ENCODE assay signal across 24 cellular contexts in the genomic region with DNA sequence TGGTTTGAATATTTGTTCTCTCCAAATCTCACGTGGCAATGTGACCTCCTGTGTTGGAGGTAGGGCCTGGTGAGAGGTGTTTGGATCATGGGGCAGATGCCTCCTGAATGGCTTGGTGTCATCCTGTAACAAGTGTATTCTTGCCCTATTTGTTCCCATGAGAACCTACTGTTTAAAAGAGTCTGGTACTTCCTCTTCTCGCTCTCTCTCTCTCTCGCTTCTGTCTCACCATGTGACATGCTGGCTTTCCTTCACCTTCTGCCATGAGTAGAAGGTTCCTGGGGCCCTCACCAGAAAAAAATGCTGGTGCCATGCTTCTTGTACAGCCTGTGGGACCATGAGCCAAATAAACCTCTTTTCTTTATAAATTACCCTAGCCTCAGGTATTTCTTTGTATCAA. TPM values are rescaled to one million over a fixed set of nuclear protein-coding genes. Genes with fewer than 3 reads are reported as not detected.
DNase-seq lines count a peak whose midpoint lies in the region; ATAC-seq and TF ChIP-seq lines count a peak whose summit lies in the region.
"Had no signal": no experiment of that assay in that cellular context is flagged by ENCODE, and none has a peak within 500 bp of the region (broad histone marks: within the 10 kb centered on the region; RNA-seq: fewer than 3 reads in every experiment).

No MANE protein-coding gene starts in this region.

- DNase-seq in HL-60 (ENCODE audit: low read depth in 1 of 2, low spot score in 1 of 2) (peak in 1 of 2 experiments; percentile 79), OCI-M1 (lab: John Stamatoyannopoulos, UW) (peak; percentile 43), naive B cell (no peak), SK-N-DZ (ENCODE audit: low spot score) (no peak), NCI-H2029 (lab: John Stamatoyannopoulos, UW) (no peak), right cardiac atrium (no peak)
- DNase-seq: activated CD4-positive, alpha-beta T cell treated with anti-CD3 and anti-CD28 coated beads for 36 hours; activated naive CD4-positive, alpha-beta T cell treated with anti-CD3 and anti-CD28 coated beads, Interleukin-2, amount 10 ng/mL, durations not matched to agents 7 days and 5 days; activated T-cell treated with anti-CD3 and anti-CD28 coated beads, Interleukin-2, amount 50 U/mL, for 48 hours; aorta; central memory CD4-positive, alpha-beta T cell; COR-L47; dorsolateral prefrontal cortex; left ventricle myocardium superior; NCI-H1436; NCI-H2171 treated with DMSO at 0.1 percent for 48 hours; NCI-H69; stimulated activated naive CD8-positive, alpha-beta T cell treated with anti-CD3 and anti-CD28 coated beads, Interleukin-15, Interleukin-2, amounts not matched to agents 100 U/mL and 50 U/mL, for 24 hours; T-helper 9 cell; thyroid gland had no signal

- peaks cover 6 to 7% (median 6%) of the 10 kb centered on the region in 3 donors for H3K4me1 Mint-ChIP-seq in naive B cell
- H3K4me1 Mint-ChIP-seq: activated naive CD4-positive, alpha-beta T cell treated with anti-CD3 and anti-CD28 coated beads, Interleukin-2, amount 10 ng/mL, durations not matched to agents 7 days and 5 days had no signal

- H3K27ac Mint-ChIP-seq in naive B cell, result peak overlapping the region in 2 of 6 donors; percentile 52 to 74
- H3K27ac Mint-ChIP-seq: activated CD4-positive, alpha-beta T cell treated with anti-CD3 and anti-CD28 coated beads for 36 hours; activated naive CD4-positive, alpha-beta T cell treated with anti-CD3 and anti-CD28 coated beads, Interleukin-2, amount 10 ng/mL, durations not matched to agents 7 days and 5 days had no signal

- no peaks in the 10 kb centered on the region for H3K4me1 ChIP-seq in right cardiac atrium (ENCODE audit: control insufficient read depth, insufficient read depth, low read length)
- H3K4me1 ChIP-seq: prostate gland, thyroid gland had no signal

- TF ChIP-seq CTCF in HL-60 (IDR thresholded peaks at IDR 0.05; ENCODE audit: insufficient read depth, low read length), result no peak

- intact Hi-C loops in right cardiac atrium (cut with DNase I), result no loop called here

- ATAC-seq in GM18502 (IDR thresholded peaks at IDR 0.05; ENCODE audit: poor library complexity, unreplicated experiment), result peak; percentile 59
- peak; percentile 47 to 77 for ATAC-seq in naive B cell (ENCODE audit: low read depth in 2 of 2)
- no peak for ATAC-seq in right cardiac atrium
- ATAC-seq: activated CD4-positive, alpha-beta T cell treated with anti-CD3 and anti-CD28 coated beads for 36 hours; left ventricle myocardium superior; Panc1; stimulated activated naive CD8-positive, alpha-beta T cell treated with anti-CD3 and anti-CD28 coated beads, Interleukin-15, Interleukin-2, amounts not matched to agents 100 U/mL and 50 U/mL, for 24 hours had no signal

- WGBS in right cardiac atrium, result 85% methylated on average over 3 of the region's 3 CpGs

- no peaks in the 10 kb centered on the region for H3K9me3 Mint-ChIP-seq in naive B cell
- H3K9me3 Mint-ChIP-seq: activated naive CD4-positive, alpha-beta T cell treated with anti-CD3 and anti-CD28 coated beads, Interleukin-2, amount 10 ng/mL, durations not matched to agents 7 days and 5 days had no signal

- H3K36me3 Mint-ChIP-seq in naive B cell, result no peaks in the 10 kb centered on the region
- H3K36me3 Mint-ChIP-seq: activated naive CD4-positive, alpha-beta T cell treated with anti-CD3 and anti-CD28 coated beads, Interleukin-2, amount 10 ng/mL, durations not matched to agents 7 days and 5 days had no signal

- H3K9me3 ChIP-seq in right cardiac atrium (ENCODE audit: control insufficient read depth, low read length), result no peaks in the 10 kb centered on the region
- H3K9me3 ChIP-seq: prostate gland, thyroid gland had no signal

- H3K4me3 ChIP-seq in HL-60 (replicated peaks; ENCODE audit: insufficient read depth, low read length), result no peak overlapping the region
- no peak overlapping the region for H3K4me3 ChIP-seq in right cardiac atrium (ENCODE audit: low read length)
- H3K4me3 ChIP-seq: dorsolateral prefrontal cortex, hepatocyte, prostate gland, thyroid gland had no signal

- H3K27ac ChIP-seq in HL-60 (replicated peaks), result peak overlapping the region; percentile 62
- H3K27ac ChIP-seq in right cardiac atrium (ENCODE audit: low read length), result no peak overlapping the region
- H3K27ac ChIP-seq: dorsolateral prefrontal cortex, hepatocyte, prostate gland, thyroid gland had no signal

- H3K27me3 ChIP-seq in HL-60 (ENCODE audit: insufficient read depth, poor library complexity, severe bottlenecking) (no peaks in the 10 kb centered on the region), right cardiac atrium (ENCODE audit: control insufficient read depth, insufficient read depth) (no peaks in the 10 kb centered on the region)
- H3K27me3 ChIP-seq: dorsolateral prefrontal cortex, hepatocyte, thyroid gland had no signal

- H3K4me3 Mint-ChIP-seq in naive B cell, result no peak overlapping the region
- H3K4me3 Mint-ChIP-seq: activated CD4-positive, alpha-beta T cell treated with anti-CD3 and anti-CD28 coated beads for 36 hours; activated naive CD4-positive, alpha-beta T cell treated with anti-CD3 and anti-CD28 coated beads, Interleukin-2, amount 10 ng/mL, durations not matched to agents 7 days and 5 days had no signal

- H3K27me3 Mint-ChIP-seq in naive B cell, result no peaks in the 10 kb centered on the region
- H3K27me3 Mint-ChIP-seq: activated CD4-positive, alpha-beta T cell treated with anti-CD3 and anti-CD28 coated beads for 36 hours; activated naive CD4-positive, alpha-beta T cell treated with anti-CD3 and anti-CD28 coated beads, Interleukin-2, amount 10 ng/mL, durations not matched to agents 7 days and 5 days had no signal

RNA-seq across cellular contexts. Expression of a gene that starts 8.4 kb away (rescaled TPM):
- 10 to 100 TPM in 2 of 6 donors, 1 to 10 TPM in 4; 4.9 to 15.5 (median 8.8) TPM for polyA plus RNA-seq in naive B cell (ENCODE audit: low read depth in 6 of 6)
- 44.3 and 47.0 TPM in 2 replicates for polyA plus RNA-seq in SK-N-DZ (2014; cell fraction: cytosol; rRNA removed)
- 399 and 504 TPM in 2 replicates for polyA plus RNA-seq in SK-N-DZ (2014; cell fraction: nucleus; rRNA removed)
- total RNA-seq in right cardiac atrium, result 10 to 100 TPM; 12.2 to 19.7 (median 16.1) TPM
- 9.3 TPM for polyA plus RNA-seq in right cardiac atrium

RNA-seq across cellular contexts. Expression of a gene that starts 52.2 kb away (rescaled TPM):
- polyA plus RNA-seq in naive B cell (ENCODE audit: low read depth in 6 of 6) (1 to 10 TPM in 5 of 6 donors, not detected in 1; 1.2 to 1.9 (median 1.6) TPM), right cardiac atrium (5.8 TPM)
- polyA plus RNA-seq in SK-N-DZ (2014; cell fraction: cytosol; rRNA removed), result 2.1 and 5.2 TPM in 2 replicates
- polyA plus RNA-seq in SK-N-DZ (2014; cell fraction: nucleus; rRNA removed), result 8.7 and 16.8 TPM in 2 replicates
- total RNA-seq in right cardiac atrium, result 10 to 100 TPM; 13.4 to 16.9 (median 16.0) TPM

Comparison
In these comparisons a context has a peak if more than half of its experiments do, and no peak if none do; other contexts are left out.
1. ATAC-seq: peak in GM18502 (single experiment) and naive B cell (2 of 2); none in right cardiac atrium (0 of 2).